12 cellular contexts compared by ENCODE assay signal in the genomic region with DNA sequence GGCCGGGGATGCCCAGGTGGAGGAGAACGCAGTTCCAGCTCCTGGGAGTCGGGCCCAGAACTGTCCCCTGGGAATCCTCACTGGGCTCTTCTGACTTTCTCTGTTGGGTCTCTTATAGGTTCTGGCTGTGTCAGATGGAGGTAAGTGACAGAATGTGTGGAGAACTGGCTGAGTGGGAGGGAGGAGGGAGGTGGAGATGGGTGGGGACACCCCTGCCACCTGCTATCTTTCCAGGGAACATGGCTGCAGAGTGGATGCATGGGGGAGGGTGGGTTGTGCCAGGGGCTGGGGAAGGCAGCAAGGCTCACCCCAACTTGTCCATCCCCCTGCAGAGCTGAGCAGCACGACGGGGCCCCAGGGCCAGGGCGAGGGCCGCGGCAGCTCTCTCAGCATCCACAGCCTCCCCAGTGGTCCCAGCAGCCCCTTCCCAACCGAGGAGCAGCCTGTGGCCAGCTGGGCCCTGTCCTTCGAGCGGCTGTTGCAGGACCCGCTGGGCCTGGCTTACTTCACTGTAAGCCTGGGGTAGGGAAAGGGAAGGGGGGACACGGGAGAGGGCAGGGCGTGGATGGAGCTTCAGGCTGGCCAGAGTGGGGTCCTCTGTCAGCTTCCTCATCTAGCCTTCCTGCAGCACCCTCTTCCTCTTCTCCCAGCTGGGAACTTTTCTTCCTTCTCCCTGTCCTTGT. TPM values are rescaled to one million over a fixed set of nuclear protein-coding genes. Genes with fewer than 3 reads are reported as not detected.
DNase-seq lines count a peak whose midpoint lies in the region; ATAC-seq, FAIRE-seq and TF ChIP-seq lines count a peak whose summit lies in the region.
"Had no signal": no experiment of that assay in that cellular context is flagged by ENCODE, and none has a peak within 500 bp of the region (broad histone marks: within the 10 kb centered on the region; RNA-seq: fewer than 3 reads in every experiment).

No MANE protein-coding gene starts in this region.

- FAIRE-seq in pancreas (lab: Jason Lieb, UNC) (no peak), H54 (lab: Jason Lieb, UNC) (no peak)

- H3K4me3 ChIP-seq in NT2/D1 (ENCODE audit: insufficient read length, low read depth) (peak overlapping the region; percentile 35), fibroblast of lung (replicated peaks in 1 of 4; ENCODE audit: control extremely low read depth in 1 of 4, insufficient read depth in 1 of 4, low read depth in 3 of 4, low read length in 4 of 4) (no peak overlapping the region), pancreas (peak overlapping the region in 2 of 4 donors; percentile 41 to 46)

- no peak overlapping the region for H3K4me2 ChIP-seq in fibroblast of lung (ENCODE audit: extremely low read depth, insufficient read depth, low read length)

- WGBS in pancreas, 2 donors: 72 to 73% methylated on average over 14 of the region's 14 CpGs

- no peaks in the 10 kb centered on the region for H4K20me1 ChIP-seq in fibroblast of lung (ENCODE audit: control insufficient read depth, extremely low read depth, insufficient read depth, low read length)

- H3K36me3 ChIP-seq in NT2/D1 (ENCODE audit: insufficient read depth, insufficient read length, low read length) (no peaks in the 10 kb centered on the region), fibroblast of lung (ENCODE audit: control insufficient read depth, insufficient read depth, low read length) (no peaks in the 10 kb centered on the region), pancreas (no peaks in the 10 kb centered on the region)

- H3K9me3 ChIP-seq in NT2/D1 (ENCODE audit: insufficient read depth, low read length) (no peaks in the 10 kb centered on the region), fibroblast of lung (ENCODE audit: control insufficient read depth, insufficient read depth, low read depth, low read length) (no peaks in the 10 kb centered on the region), pancreas (no peaks in the 10 kb centered on the region)

- intact Hi-C loops in pancreas (cut with DNase I): no loop called here

- H3K4me1 ChIP-seq in NT2/D1 (ENCODE audit: insufficient read depth, insufficient read length) (peaks cover 13% of the 10 kb centered on the region), fibroblast of lung (ENCODE audit: control insufficient read depth, extremely low read depth, insufficient read depth, low read length) (peaks cover 5% of the 10 kb centered on the region), pancreas (peaks cover 23 to 38% (median 27%) of the 10 kb centered on the region in 3 donors)

- TF ChIP-seq CTCF in C4-2B (conservative IDR thresholded peaks at IDR 0.05) (no peak), fibroblast of lung (conservative IDR thresholded peaks at IDR 0.05 in 1 of 2, IDR thresholded peaks at IDR 0.05 in 1 of 2; ENCODE audit: low read depth in 1 of 2, low read length in 2 of 2) (no peak), pancreas (IDR thresholded peaks at IDR 0.05) (no peak)

- no peak for ATAC-seq in pancreas
- ATAC-seq in HG03280 (IDR thresholded peaks at IDR 0.05; ENCODE audit: unreplicated experiment): no peak
- ATAC-seq in GM19351 (IDR thresholded peaks at IDR 0.05; ENCODE audit: unreplicated experiment): no peak

- H3K27ac ChIP-seq in C4-2B (peak overlapping the region; percentile 84), fibroblast of lung (ENCODE audit: insufficient read depth, low read length) (peak overlapping the region; percentile 75), pancreas (peak overlapping the region; percentile 91 to 99 (median 95))

- peaks cover 21% of the 10 kb centered on the region for H3K27me3 ChIP-seq in NT2/D1 (ENCODE audit: insufficient read depth, insufficient read length)
- peaks cover 3% of the 10 kb centered on the region for H3K27me3 ChIP-seq in fibroblast of lung (ENCODE audit: control insufficient read depth, insufficient read depth, low read length)
- no peaks in the 10 kb centered on the region for H3K27me3 ChIP-seq in pancreas

- TF ChIP-seq POLR2A in H54 (IDR thresholded peaks at IDR 0.05; ENCODE audit: low read depth, low read length): no peak

- H3K9ac ChIP-seq in NT2/D1 (ENCODE audit: insufficient read length, low read depth) (peak overlapping the region; percentile 81), fibroblast of lung (ENCODE audit: insufficient read depth, low read length) (no peak overlapping the region)

- H2AFZ ChIP-seq in fibroblast of lung (ENCODE audit: low read length): peak overlapping the region; percentile 84

- DNase-seq in NT2/D1 (ENCODE audit: low read depth, low spot score) (no peak), fibroblast of lung (ENCODE audit: low read depth in 2 of 2) (no peak), pancreas (peak in 4 of 6 donors; percentile 28 to 74 (median 56)), H54 (ENCODE audit: insufficient read length, low spot score) (no peak), NCI-H446 treated with DMSO at 0.1 percent for 48 hours (lab: John Stamatoyannopoulos, UW) (no peak)
- DNase-seq: COR-L47, NCI-H2081 treated with DMSO at 0.1 percent for 48 hours, T-helper 1 cell had no signal

- H3K79me2 ChIP-seq in fibroblast of lung (ENCODE audit: control insufficient read depth, insufficient read depth, low read length): no peaks in the 10 kb centered on the region

RNA-seq across cellular contexts. Expression of gene RGS14, which starts 8.3 kb away (rescaled TPM):
- total RNA-seq in fibroblast of lung (2.6 and 4.1 TPM in 2 replicates), pancreas (10 to 100 TPM in 4 of 6 donors, 1 to 10 TPM in 2; 7.0 to 15.7 (median 11.3) TPM)
- polyA plus RNA-seq in fibroblast of lung (2.5 and 3.1 TPM in 2 replicates), pancreas (10 to 100 TPM; 24.7 to 30.9 TPM)
- 3.1 and 4.2 TPM in 2 replicates for polyA plus RNA-seq in fibroblast of lung (2012)
- 1.8 and 4.3 TPM in 2 replicates for polyA minus RNA-seq in fibroblast of lung (ENCODE audit: low replicate concordance)

RNA-seq across cellular contexts. Expression of gene LMAN2, which starts 14.5 kb away (rescaled TPM):
- total RNA-seq in fibroblast of lung (294 and 396 TPM in 2 replicates), pancreas (100 to 1,000 TPM in 2 of 6 donors, 10 to 100 TPM in 4; 71.1 to 128 (median 92.6) TPM)
- polyA plus RNA-seq in fibroblast of lung (145 and 221 TPM in 2 replicates), pancreas (100 to 1,000 TPM in 1 of 2 donors, 10 to 100 TPM in 1; 80.7 to 110 TPM)
- polyA plus RNA-seq in fibroblast of lung (2012): 183 and 234 TPM in 2 replicates
- polyA minus RNA-seq in fibroblast of lung (ENCODE audit: low replicate concordance): 331 and 337 TPM in 2 replicates

RNA-seq across cellular contexts. Expression of gene SLC34A1, which starts 18.2 kb away (rescaled TPM):
- total RNA-seq in fibroblast of lung (not detected in 2 replicates), pancreas (not detected)
- polyA plus RNA-seq in fibroblast of lung (not detected in 2 replicates), pancreas (not detected)
- polyA plus RNA-seq in fibroblast of lung (2012): not detected in 2 replicates
- polyA minus RNA-seq in fibroblast of lung (ENCODE audit: low replicate concordance): not detected in 2 replicates
- total RNA-seq: ureter had no signal

RNA-seq across cellular contexts. Expression of gene PFN3, which starts 34.5 kb away (rescaled TPM):
- total RNA-seq in fibroblast of lung (not detected in 2 replicates), pancreas (not detected)
- polyA plus RNA-seq in fibroblast of lung (not detected in 2 replicates), pancreas (not detected)
- polyA plus RNA-seq in fibroblast of lung (2012): not detected in 2 replicates
- not detected in 2 replicates for polyA minus RNA-seq in fibroblast of lung (ENCODE audit: low replicate concordance)
- total RNA-seq: ureter had no signal

RNA-seq across cellular contexts. Expression of gene F12, which starts 43.4 kb away (rescaled TPM):
- total RNA-seq in fibroblast of lung (under 0.01 and 0.50 TPM in 2 replicates), pancreas (1 to 10 TPM in 5 of 6 donors, under 1 TPM in 1; 0.83 to 2.6 (median 1.8) TPM)
- polyA plus RNA-seq in fibroblast of lung (0.10 and 0.19 TPM in 2 replicates), pancreas (1 to 10 TPM; 1.1 to 2.2 TPM)
- polyA plus RNA-seq in fibroblast of lung (2012): 0.35 and 0.46 TPM in 2 replicates
- not detected in 2 replicates for polyA minus RNA-seq in fibroblast of lung (ENCODE audit: low replicate concordance)

Comparison
In these comparisons a context has a peak if more than half of its experiments do, and no peak if none do; other contexts are left out.
1. DNase-seq: peak in pancreas (4 of 6); none in NT2/D1 (single experiment), fibroblast of lung (0 of 2), H54 (single experiment) and NCI-H446 treated with DMSO at 0.1 percent for 48 hours (single experiment).
2. Peak in every context shown above with its lines, with median percentiles within 50 percentile points of each other: H3K27ac ChIP-seq.